Comparison of ENCODE assay signal across 36 cellular contexts in the genomic region with DNA sequence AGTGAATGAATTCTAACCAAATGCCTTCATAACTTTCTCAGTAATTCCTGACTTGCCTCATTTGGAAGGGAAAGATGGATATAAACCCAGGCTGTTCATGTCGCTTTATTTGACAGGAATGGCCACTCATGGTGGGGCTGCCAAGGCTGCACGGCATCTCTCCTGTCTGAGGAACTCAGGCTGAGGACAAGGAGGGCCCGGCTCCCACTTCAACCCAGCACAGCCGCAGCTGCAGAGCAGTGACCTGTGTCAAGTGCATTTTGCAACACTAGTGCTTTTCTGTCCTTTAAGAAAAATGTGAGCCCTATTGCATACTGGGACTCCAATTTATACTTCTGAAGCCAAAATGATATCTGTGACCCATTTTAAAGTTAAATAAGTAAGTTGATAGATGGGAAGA. TPM values are rescaled to one million over a fixed set of nuclear protein-coding genes. Genes with fewer than 3 reads are reported as not detected.
"Had no signal": no experiment of that assay in that cellular context is flagged by ENCODE, and none has a peak within 500 bp of the region (broad histone marks: within the 10 kb centered on the region; RNA-seq: fewer than 3 reads in every experiment).

No MANE protein-coding gene starts in this region.

- ATAC-seq: activated CD8-positive, alpha-beta T cell treated with anti-CD3 and anti-CD28 coated beads for 36 hours; activated naive CD4-positive, alpha-beta T cell treated with anti-CD3 and anti-CD28 coated beads, Interleukin-2, amount 50 U/mL, for 72 hours; activated T-cell treated with anti-CD3 and anti-CD28 coated beads, Interleukin-2, amount 50 U/mL, for 4 hours; activated T-cell treated with anti-CD3 and anti-CD28 coated beads, Interleukin-2, amount 50 U/mL, for 72 hours; activated T-helper 17 cell treated with anti-CD3 and anti-CD28 coated beads, Interleukin-2, amount 50 U/mL, for 72 hours; body of pancreas had no signal

- H3K9me3 ChIP-seq: adrenal gland, body of pancreas, breast epithelium had no signal

- H3K36me3 ChIP-seq: adrenal gland, brain microvascular endothelial cell, breast epithelium had no signal

- H3K4me3 ChIP-seq: adrenal gland, body of pancreas, breast epithelium had no signal

- H3K4me1 ChIP-seq: breast epithelium had no signal

- FAIRE-seq: astrocyte, TTC549 had no signal

- H3K27ac ChIP-seq: body of pancreas, brain microvascular endothelial cell, breast epithelium, VCaP had no signal

- DNase-seq: activated B cell treated with CpG ODN at 0.5 μM for 24 hours; activated CD4-positive, alpha-beta memory T cell treated with anti-CD3 and anti-CD28 coated beads for 36 hours; activated CD4-positive, alpha-beta T cell treated with anti-CD3 and anti-CD28 coated beads for 4 hours; activated CD4-positive, alpha-beta T cell treated with anti-CD3 and anti-CD28 coated beads, Interleukin-2, amount 10 ng/mL, durations not matched to agents 24 days and 14 days; activated CD4-positive, alpha-beta T cell treated with anti-CD3 and anti-CD28 coated beads, Interleukin-2, amount 50 U/mL, for 1 hour; activated CD4-positive, alpha-beta T cell treated with anti-CD3 and anti-CD28 coated beads, Interleukin-2, amount 50 U/mL, for 4 hours; activated CD4-positive, CD25-positive, alpha-beta regulatory T cell treated with anti-CD3 and anti-CD28 coated beads, Interleukin-2, amount 50 U/mL, for 72 hours; activated CD8-positive, alpha-beta memory T cell treated with anti-CD3 and anti-CD28 coated beads, Interleukin-2, amount 50 U/mL, for 4 hours; activated CD8-positive, alpha-beta T cell treated with anti-CD3 and anti-CD28 coated beads for 36 hours; activated effector memory CD4-positive, alpha-beta T cell treated with anti-CD3 and anti-CD28 coated beads, Interleukin-2, amount 50 U/mL, for 16 hours; activated gamma-delta T cell treated with Interleukin-2 at 50 U/mL for 16 hours; activated naive CD4-positive, alpha-beta T cell; activated naive CD4-positive, alpha-beta T cell treated with anti-CD3 and anti-CD28 coated beads for 36 hours; activated naive CD4-positive, alpha-beta T cell treated with anti-CD3 and anti-CD28 coated beads, Interleukin-2, amount 50 U/mL, for 16 hours; activated naive CD8-positive, alpha-beta T cell treated with anti-CD3 and anti-CD28 coated beads for 36 hours; activated T-cell treated with anti-CD3 and anti-CD28 coated beads for 4 hours; activated T-cell treated with anti-CD3 and anti-CD28 coated beads, Interleukin-2, amount 50 U/mL, for 1 hour; activated T-cell treated with anti-CD3 and anti-CD28 coated beads, Interleukin-2, amount 50 U/mL, for 4 hours; activated T-cell treated with anti-CD3 and anti-CD28 coated beads, Interleukin-2, amount 50 U/mL, for 72 hours; amniotic stem cell; aorta; brain microvascular endothelial cell; central memory CD4-positive, alpha-beta T cell; T-helper 1 cell; T-helper 2 cell; T-helper 9 cell had no signal

- H3K27me3 ChIP-seq: adrenal gland, body of pancreas, brain microvascular endothelial cell, breast epithelium had no signal

RNA-seq across cellular contexts. Expression of a gene that starts 45.8 kb away (rescaled TPM):
- total RNA-seq: activated B cell treated with CpG ODN at 0.5 μM for 24 hours; activated CD4-positive, alpha-beta memory T cell treated with anti-CD3 and anti-CD28 coated beads for 36 hours; activated CD4-positive, alpha-beta T cell treated with anti-CD3 and anti-CD28 coated beads, Interleukin-2, amount 10 ng/mL, durations not matched to agents 24 days and 14 days; activated CD8-positive, alpha-beta memory T cell treated with anti-CD3 and anti-CD28 coated beads for 36 hours; activated CD8-positive, alpha-beta T cell treated with anti-CD3 and anti-CD28 coated beads for 36 hours; activated naive CD4-positive, alpha-beta T cell treated with anti-CD3 and anti-CD28 coated beads for 36 hours; activated naive CD4-positive, alpha-beta T cell treated with anti-CD3 and anti-CD28 coated beads, Interleukin-2, amount 50 U/mL, for 72 hours; activated naive CD8-positive, alpha-beta T cell treated with anti-CD3 and anti-CD28 coated beads for 36 hours; activated T-cell treated with anti-CD3 and anti-CD28 coated beads, Interleukin-2, amount 50 U/mL, for 4 hours; activated T-cell treated with anti-CD3 and anti-CD28 coated beads, Interleukin-2, amount 50 U/mL, for 72 hours; activated T-helper 1 cell treated with anti-CD3 and anti-CD28 coated beads, Interleukin-12 subunit alpha, Interleukin-12 subunit beta, Interleukin-2, Interleukin-4 antibody, amounts not matched to agents 30 ng/mL and 10 ng/mL and 1 ng/mL, durations not matched to agents 14 hours and 24 hours and 36 hours; activated T-helper 17 cell treated with anti-CD3 and anti-CD28 coated beads, Interleukin-2, amount 50 U/mL, for 72 hours; astrocyte had no signal
